In genomic region chr10:124534231-124534798, GRCh38 we compare ENCODE assay signal across 9 cellular contexts.
DNase-seq lines count a peak whose midpoint lies in the region; ATAC-seq and TF ChIP-seq lines count a peak whose summit lies in the region.
"Had no signal": no experiment of that assay in that cellular context is flagged by ENCODE, and none has a peak within 500 bp of the region (broad histone marks: within the 10 kb centered on the region; RNA-seq: fewer than 3 reads in every experiment).

No MANE protein-coding gene starts in this region.

- 57 to 100% methylated on average over 2 to 30 of the region's 30 CpGs for WGBS in transverse colon (ENCODE audit: low coverage in 1 of 2), 2 donors

- no peak for TF ChIP-seq EP300 in transverse colon (IDR thresholded peaks at IDR 0.05; ENCODE audit: low read depth)

- H3K4me1 ChIP-seq in transverse colon = peaks cover 0 to 10% (median 0%) of the 10 kb centered on the region in 4 donors

- peaks cover 5% of the 10 kb centered on the region for H3K4me1 Mint-ChIP-seq in activated CD4-positive, alpha-beta T cell treated with anti-CD3 and anti-CD28 coated beads, Interleukin-2, amount 10 ng/mL, durations not matched to agents 24 days and 14 days
- peaks cover 13% of the 10 kb centered on the region for H3K4me1 Mint-ChIP-seq in brain
- peaks cover 12% of the 10 kb centered on the region for H3K4me1 Mint-ChIP-seq in activated T-cell treated with anti-CD3 and anti-CD28 coated beads, Interleukin-2, amount 50 U/mL, for 72 hours (ENCODE audit: low read depth)

- intact Hi-C loops in activated CD4-positive, alpha-beta T cell treated with anti-CD3 and anti-CD28 coated beads, Interleukin-2, amount 10 ng/mL, durations not matched to agents 24 days and 14 days (cut with micrococcal nuclease) = no loop called here
- intact Hi-C loops in transverse colon (cut with DNase I; ENCODE audit: low total_unique reads) = loop anchor here (10.0 kb wide), 2 partner anchors 90 to 290 kb away; no protein-coding TSS in a partner anchor

- H3K27me3 Mint-ChIP-seq in activated CD4-positive, alpha-beta T cell treated with anti-CD3 and anti-CD28 coated beads, Interleukin-2, amount 10 ng/mL, durations not matched to agents 24 days and 14 days = peaks cover 3% of the 10 kb centered on the region
- no peaks in the 10 kb centered on the region for H3K27me3 Mint-ChIP-seq in brain
- H3K27me3 Mint-ChIP-seq in activated T-cell treated with anti-CD3 and anti-CD28 coated beads, Interleukin-2, amount 50 U/mL, for 72 hours (ENCODE audit: low read depth) = no peaks in the 10 kb centered on the region

- no peaks in the 10 kb centered on the region for H3K9me3 Mint-ChIP-seq in activated CD4-positive, alpha-beta T cell treated with anti-CD3 and anti-CD28 coated beads, Interleukin-2, amount 10 ng/mL, durations not matched to agents 24 days and 14 days
- H3K9me3 Mint-ChIP-seq in brain = no peaks in the 10 kb centered on the region
- H3K9me3 Mint-ChIP-seq in activated T-cell treated with anti-CD3 and anti-CD28 coated beads, Interleukin-2, amount 50 U/mL, for 72 hours = no peaks in the 10 kb centered on the region

- H3K27me3 ChIP-seq in transverse colon = no peaks in the 10 kb centered on the region

- DNase-seq in activated CD4-positive, alpha-beta T cell treated with anti-CD3 and anti-CD28 coated beads, Interleukin-2, amount 10 ng/mL, durations not matched to agents 24 days and 14 days = peak; percentile 62
- no peak for DNase-seq in activated CD4-positive, alpha-beta T cell treated with anti-CD3 and anti-CD28 coated beads for 48 hours
- DNase-seq in left kidney (ENCODE audit: low read depth, low spot score) (peak; percentile 82), transverse colon (peak; percentile 58), NCI-H2171 treated with DMSO at 0.1 percent for 48 hours (lab: John Stamatoyannopoulos, UW) (no peak), NCI-H446 treated with DMSO at 0.1 percent for 48 hours (lab: John Stamatoyannopoulos, UW) (no peak)
- DNase-seq in activated T-cell treated with anti-CD3 and anti-CD28 coated beads, Interleukin-2, amount 50 U/mL, for 72 hours = no peak
- DNase-seq: stimulated activated naive CD4-positive, alpha-beta T cell treated with Interleukin-2 at 50 U/mL for 16 hours had no signal

- in situ Hi-C loops in transverse colon (cut with MboI; ENCODE audit: low pct_ligation_motif_present in 1 of 4, low pct_unique_long_range_greater_than_20kb in 1 of 4, low sequenced_read_pairs in 3 of 4) = loop anchor here in 3 of 4 donors (10.0 to 25.0 kb wide), 2 partner anchors 210 to 303 kb away; partner anchors contain the start of gene FAM53B (in 2 of the 3)

- ATAC-seq in activated T-cell treated with anti-CD3 and anti-CD28 coated beads, Interleukin-2, amount 50 U/mL, for 72 hours (replicated peaks in 1 of 2) = no peak

- no peak for TF ChIP-seq POLR2A in transverse colon (IDR thresholded peaks at IDR 0.05)

- peak overlapping the region in 1 of 4 donors; percentile 11 for H3K27ac ChIP-seq in transverse colon

- H3K9me3 ChIP-seq in transverse colon = no peaks in the 10 kb centered on the region

- peak; percentile 34 to 71 for TF ChIP-seq CTCF in brain (conservative IDR thresholded peaks at IDR 0.05)
- TF ChIP-seq CTCF in transverse colon (IDR thresholded peaks at IDR 0.05) = peak; percentile 5 to 61 (median 41)

- no peaks in the 10 kb centered on the region for H3K36me3 ChIP-seq in transverse colon

- H3K36me3 Mint-ChIP-seq in activated CD4-positive, alpha-beta T cell treated with anti-CD3 and anti-CD28 coated beads, Interleukin-2, amount 10 ng/mL, durations not matched to agents 24 days and 14 days (ENCODE audit: low read depth) = no peaks in the 10 kb centered on the region
- no peaks in the 10 kb centered on the region for H3K36me3 Mint-ChIP-seq in brain
- no peaks in the 10 kb centered on the region for H3K36me3 Mint-ChIP-seq in activated T-cell treated with anti-CD3 and anti-CD28 coated beads, Interleukin-2, amount 50 U/mL, for 72 hours (ENCODE audit: insufficient read depth in 2 of 2)

- no peak overlapping the region for H3K4me3 Mint-ChIP-seq in activated CD4-positive, alpha-beta T cell treated with anti-CD3 and anti-CD28 coated beads, Interleukin-2, amount 10 ng/mL, durations not matched to agents 24 days and 14 days
- H3K4me3 Mint-ChIP-seq in brain = no peak overlapping the region
- no peak overlapping the region for H3K4me3 Mint-ChIP-seq in activated T-cell treated with anti-CD3 and anti-CD28 coated beads, Interleukin-2, amount 50 U/mL, for 72 hours

- H3K27ac Mint-ChIP-seq in activated CD4-positive, alpha-beta T cell treated with anti-CD3 and anti-CD28 coated beads, Interleukin-2, amount 10 ng/mL, durations not matched to agents 24 days and 14 days = no peak overlapping the region
- H3K27ac Mint-ChIP-seq in brain = no peak overlapping the region
- no peak overlapping the region for H3K27ac Mint-ChIP-seq in activated T-cell treated with anti-CD3 and anti-CD28 coated beads, Interleukin-2, amount 50 U/mL, for 72 hours

- no peak overlapping the region for H3K4me3 ChIP-seq in transverse colon

Comparison
In these comparisons a context has a peak if more than half of its experiments do, and no peak if none do; other contexts are left out.
1. DNase-seq: peak in activated CD4-positive, alpha-beta T cell treated with anti-CD3 and anti-CD28 coated beads, Interleukin-2, amount 10 ng/mL, durations not matched to agents 24 days and 14 days (single experiment), left kidney (single experiment) and transverse colon (single experiment); none in activated CD4-positive, alpha-beta T cell treated with anti-CD3 and anti-CD28 coated beads for 48 hours (single experiment), NCI-H2171 treated with DMSO at 0.1 percent for 48 hours (single experiment), NCI-H446 treated with DMSO at 0.1 percent for 48 hours (single experiment) and activated T-cell treated with anti-CD3 and anti-CD28 coated beads, Interleukin-2, amount 50 U/mL, for 72 hours (0 of 2).